ENCODE assay signal across 11 cellular contexts in the genomic region with DNA sequence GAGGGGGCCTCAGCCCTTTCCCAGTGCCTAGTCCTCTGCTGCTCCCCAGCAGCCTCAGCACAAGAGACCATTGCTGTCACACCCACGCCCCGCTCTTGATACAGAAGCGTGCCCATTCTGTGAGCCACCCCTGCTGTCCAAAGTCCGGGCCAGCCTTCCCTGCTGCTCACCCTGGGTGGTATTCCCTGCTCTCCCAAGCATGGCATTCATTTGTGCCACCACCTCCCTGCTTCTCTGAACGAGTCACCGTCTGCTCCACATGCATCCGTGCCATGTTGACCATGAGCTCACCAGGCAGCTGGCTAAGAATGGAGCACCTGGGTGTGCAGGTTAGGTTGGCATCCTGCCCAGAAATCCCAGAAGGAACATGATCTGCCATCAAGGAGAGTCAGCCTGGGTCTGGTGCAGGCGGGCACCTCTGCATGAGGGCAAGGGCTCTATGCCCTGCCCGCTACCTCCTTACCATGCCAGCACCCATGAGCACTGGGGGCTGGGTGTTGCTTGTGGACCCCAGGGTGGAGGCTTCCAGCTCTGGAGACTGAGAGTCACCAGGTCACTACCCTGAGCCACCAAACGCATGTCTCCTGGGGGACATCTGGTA.
DNase-seq lines count a peak whose midpoint lies in the region; ATAC-seq and TF ChIP-seq lines count a peak whose summit lies in the region.
"Had no signal": no experiment of that assay in that cellular context is flagged by ENCODE, and none has a peak within 500 bp of the region (broad histone marks: within the 10 kb centered on the region; RNA-seq: fewer than 3 reads in every experiment).

No MANE protein-coding gene starts in this region.

- no peaks in the 10 kb centered on the region for H3K36me3 ChIP-seq in neuronal stem cell (replicated peaks in 1 of 2; ENCODE audit: control insufficient read depth in 2 of 2, insufficient read depth in 2 of 2, low read length in 2 of 2)
- H3K36me3 ChIP-seq in spleen, result no peaks in the 10 kb centered on the region
- H3K36me3 ChIP-seq: right lobe of liver had no signal

- H3K18ac ChIP-seq in neuronal stem cell (ENCODE audit: low read length), result peak overlapping the region; percentile 78

- H3K27me3 ChIP-seq in neuronal stem cell (ENCODE audit: control insufficient read depth in 3 of 3, insufficient read depth in 3 of 3, low read depth in 1 of 3, low read length in 3 of 3) (peaks cover 0 to 4% (median 0%) of the 10 kb centered on the region in 3 experiments), spleen (replicated peaks in 1 of 7) (peaks cover 0 to 36% (median 0%) of the 10 kb centered on the region in 7 donors)
- H3K27me3 ChIP-seq: right lobe of liver had no signal

- no peak overlapping the region for H3K14ac ChIP-seq in neuronal stem cell (ENCODE audit: low read length)

- H3K23ac ChIP-seq in neuronal stem cell (ENCODE audit: low read depth, low read length, poor library complexity), result no peak overlapping the region

- H2BK5ac ChIP-seq in neuronal stem cell (ENCODE audit: low read length), result peak overlapping the region; percentile 56

- H3K4ac ChIP-seq in neuronal stem cell (ENCODE audit: low read length), result peak overlapping the region; percentile 45

- peak; percentile 77 for DNase-seq in DMS53 treated with DMSO at 0.1 percent for 48 hours (lab: John Stamatoyannopoulos, UW; ENCODE audit: unreplicated experiment)
- peak; percentile 89 for DNase-seq in NCI-H1105 treated with DMSO at 0.1 percent for 48 hours (lab: John Stamatoyannopoulos, UW)
- peak; percentile 88 for DNase-seq in SW480 (ENCODE audit: low spot score)
- no peak for DNase-seq in neuronal stem cell (ENCODE audit: low spot score)
- no peak for DNase-seq in stimulated activated CD4-positive, alpha-beta T cell treated with anti-CD3 and anti-CD28 coated beads, Interleukin-12 subunit alpha, Interleukin-12 subunit beta, amount 100 ng/mL, for 4 hours
- DNase-seq in spleen, result no peak
- DNase-seq in KG1 (lab: John Stamatoyannopoulos, UW), result no peak
- DNase-seq: CD8-positive, alpha-beta T cell had no signal

- peaks cover 0 to 20% of the 10 kb centered on the region in 2 donors for H3K4me1 ChIP-seq in neuronal stem cell (ENCODE audit: control insufficient read depth in 2 of 2, insufficient read depth in 1 of 2, low read depth in 1 of 2, low read length in 2 of 2)
- no peaks in the 10 kb centered on the region for H3K4me1 ChIP-seq in spleen
- H3K4me1 ChIP-seq: right lobe of liver had no signal

- H3K27ac ChIP-seq in neuronal stem cell (replicated peaks; ENCODE audit: low read length), result no peak overlapping the region
- no peak overlapping the region for H3K27ac ChIP-seq in spleen
- H3K27ac ChIP-seq: HL-60, right lobe of liver had no signal

- no peak overlapping the region for H3K4me3 ChIP-seq in neuronal stem cell (ENCODE audit: low read length in 2 of 2)
- no peak overlapping the region for H3K4me3 ChIP-seq in spleen
- H3K4me3 ChIP-seq: right lobe of liver had no signal

- H2BK12ac ChIP-seq in neuronal stem cell (ENCODE audit: low read length), result no peak overlapping the region

- no peak overlapping the region for H4K8ac ChIP-seq in neuronal stem cell (ENCODE audit: low read depth, low read length)

- intact Hi-C loops in spleen (cut with DNase I; ENCODE audit: low total_unique reads), result no loop called here

- ATAC-seq in GM18858 (IDR thresholded peaks at IDR 0.05; ENCODE audit: unreplicated experiment), result no peak
- ATAC-seq: CD8-positive, alpha-beta T cell; right lobe of liver had no signal

- no peak for TF ChIP-seq CTCF in spleen (IDR thresholded peaks at IDR 0.05 in 8 of 11, conservative IDR thresholded peaks at IDR 0.05 in 3 of 11)

- H2AFZ ChIP-seq in neuronal stem cell (ENCODE audit: low read length), result no peak overlapping the region

- no CpG with 5 or more reads among the region's 10 CpGs for WGBS in neuronal stem cell (ENCODE audit: extremely low coverage in 2 of 2, insufficient read length in 2 of 2, insufficient replicate concordance in 1 of 2), 2 donors
- WGBS in spleen, 5 donors, result 90 to 95% (median 92%) methylated on average over 7 to 10 of the region's 10 CpGs

- H3K9me3 ChIP-seq in neuronal stem cell (replicated peaks in 1 of 2; ENCODE audit: control insufficient read depth in 2 of 2, insufficient read depth in 1 of 2, low read depth in 1 of 2, low read length in 2 of 2) (peaks cover 0 to 11% of the 10 kb centered on the region in 2 donors), spleen (no peaks in the 10 kb centered on the region)
- H3K9me3 ChIP-seq: right lobe of liver had no signal

- H3K4me2 ChIP-seq in neuronal stem cell (ENCODE audit: insufficient read depth, low read length, poor library complexity, severe bottlenecking), result no peak overlapping the region

- no peak overlapping the region for H3K9ac ChIP-seq in neuronal stem cell (ENCODE audit: low read depth, low read length, poor library complexity)

- peak overlapping the region; percentile 19 for H2BK15ac ChIP-seq in neuronal stem cell (ENCODE audit: low read length)

- peak overlapping the region; percentile 12 for H2AK5ac ChIP-seq in neuronal stem cell (ENCODE audit: low read depth, low read length)

- no peak overlapping the region for H4K91ac ChIP-seq in neuronal stem cell (ENCODE audit: low read depth, low read length, poor library complexity)

- H2BK120ac ChIP-seq in neuronal stem cell (ENCODE audit: low read depth, low read length), result peak overlapping the region; percentile 89

- H3K79me1 ChIP-seq in neuronal stem cell (ENCODE audit: low read depth, low read length), result peaks cover 10% of the 10 kb centered on the region

- no peak for TF ChIP-seq POLR2A in spleen (IDR thresholded peaks at IDR 0.05)

Comparison
In these comparisons a context has a peak if more than half of its experiments do, and no peak if none do; other contexts are left out.
1. DNase-seq: peak in DMS53 treated with DMSO at 0.1 percent for 48 hours (single experiment), NCI-H1105 treated with DMSO at 0.1 percent for 48 hours (single experiment) and SW480 (single experiment); none in neuronal stem cell (single experiment), stimulated activated CD4-positive, alpha-beta T cell treated with anti-CD3 and anti-CD28 coated beads, Interleukin-12 subunit alpha, Interleukin-12 subunit beta, amount 100 ng/mL, for 4 hours (single experiment), spleen (single experiment) and KG1 (single experiment).